In genomic region chr18:52544086-52544485, GRCh38 we compare ENCODE assay signal across 7 cellular contexts.
"Had no signal": no experiment of that assay in that cellular context is flagged by ENCODE, and none has a peak within 500 bp of the region (broad histone marks: within the 10 kb centered on the region; RNA-seq: fewer than 3 reads in every experiment).

No MANE protein-coding gene starts in this region.

- DNase-seq: IMR-90, KBM-7, KG1 had no signal

- H3K4me2 ChIP-seq: KMS-11 had no signal

- H3K9ac ChIP-seq: KMS-11 had no signal

- H3K27ac ChIP-seq: HL-60, KMS-11 had no signal

- ATAC-seq: HepG2, K562 had no signal

- H3K4me3 ChIP-seq: K562 had no signal
